In genomic region chr2:75627902-75628504, GRCh38 we compare ENCODE assay signal across 8 cellular contexts. TPM values are rescaled to one million over a fixed set of nuclear protein-coding genes. Genes with fewer than 3 reads are reported as not detected.
DNase-seq lines count a peak whose midpoint lies in the region; ATAC-seq and TF ChIP-seq lines count a peak whose summit lies in the region.

No MANE protein-coding gene starts in this region.

- no peak for DNase-seq in GM12864 (ENCODE audit: low read depth)
- DNase-seq in HCT116 (ENCODE audit: low read depth, low spot score): peak; percentile 57
- DNase-seq in NB4 (ENCODE audit: low read depth): peak; percentile 76
- DNase-seq in SKM-1 treated with dmso at 0.1 percent for 144 hours (lab: John Stamatoyannopoulos, UW; ENCODE audit: unreplicated experiment): peak; percentile 65
- DNase-seq in activated naive CD8-positive, alpha-beta T cell treated with anti-CD3 and anti-CD28 coated beads, Interleukin-2, amount 50 U/mL, for 16 hours (ENCODE audit: low read depth, low spot score): peak; percentile 27
- DNase-seq in left ventricle myocardium inferior: peak; percentile 56
- peak; percentile 31 for DNase-seq in retinal pigment epithelial cell (ENCODE audit: low read depth)

- H3K27me3 ChIP-seq in HCT116 (ENCODE audit: insufficient read depth, low read length) (no peaks in the 10 kb centered on the region), left ventricle myocardium inferior (ENCODE audit: low read depth) (peaks cover 5% of the 10 kb centered on the region)

- H4K20me1 ChIP-seq in HCT116 (ENCODE audit: insufficient read depth): no peaks in the 10 kb centered on the region

- RAD21 ChIA-PET in HCT116 (lab: Charles Lee; ENCODE audit: low non-redundant PET in 1 of 2, low total read pairs in 2 of 2, uncharacterized antibody in 2 of 2, unreplicated experiment in 2 of 2): interaction anchor here (0.7 kb wide), 2 partner anchors 162 to 530 kb away, joined by 3 to 4 read pairs; no protein-coding TSS in a partner anchor

- peak; percentile 97 for TF ChIP-seq CTCF in GM12864 (IDR thresholded peaks at IDR 0.05; ENCODE audit: low read depth, low read length, missing control alignments)
- TF ChIP-seq CTCF in HCT116 (IDR thresholded peaks at IDR 0.05 in 2 of 3, conservative IDR thresholded peaks at IDR 0.05 in 1 of 3; ENCODE audit: borderline replicate concordance in 1 of 3, insufficient read depth in 1 of 3, low read depth in 2 of 3, low read length in 2 of 3): peak; percentile 60 to 97 (median 96); a peak in 5 of 6 replicates
- TF ChIP-seq CTCF in NB4 (IDR thresholded peaks at IDR 0.05; ENCODE audit: low read depth, low read length): peak; percentile 96
- TF ChIP-seq CTCF in left ventricle myocardium inferior (IDR thresholded peaks at IDR 0.05; ENCODE audit: borderline replicate concordance): peak; percentile 92
- peak; percentile 98 for TF ChIP-seq CTCF in retinal pigment epithelial cell (conservative IDR thresholded peaks at IDR 0.05; ENCODE audit: low read depth, low read length)

- no peaks in the 10 kb centered on the region for H3K79me2 ChIP-seq in HCT116 (ENCODE audit: insufficient read depth, low read length)

- no peak for TF ChIP-seq POLR2A in HCT116 (IDR thresholded peaks at IDR 0.05; ENCODE audit: borderline replicate concordance, extremely low read depth, insufficient read depth, insufficient read length)
- no peak for TF ChIP-seq POLR2A in NB4 (IDR thresholded peaks at IDR 0.05; ENCODE audit: extremely low read depth, insufficient read length)

- POLR2A ChIA-PET in HCT116 (lab: Charles Lee): no interaction called here

- intact Hi-C loops in HCT116 (cut with micrococcal nuclease) (loop anchor here (1.0 kb wide), 1 partner anchor 164 kb away; no protein-coding TSS in a partner anchor), left ventricle myocardium inferior (cut with micrococcal nuclease) (no loop called here)

- H3K27ac ChIP-seq in HCT116 (ENCODE audit: low read depth, low read length): no peak overlapping the region
- no peak overlapping the region for H3K27ac ChIP-seq in left ventricle myocardium inferior (replicated peaks)

- CTCF ChIA-PET in HCT116 (lab: Charles Lee): interaction anchor here (0.6 to 1.7 kb wide), 17 partner anchors 9 to 709 kb away, joined by 3 to 23 read pairs (median 4); partner anchors contain the start of genes GCFC2 and MRPL19

- no peaks in the 10 kb centered on the region for H3K9me2 ChIP-seq in HCT116 (ENCODE audit: insufficient read depth)

- no peaks in the 10 kb centered on the region for H3K9me3 ChIP-seq in HCT116 (ENCODE audit: control insufficient read depth in 1 of 2, insufficient read depth in 1 of 2, low read depth in 1 of 2, low read length in 2 of 2)
- no peaks in the 10 kb centered on the region for H3K9me3 ChIP-seq in left ventricle myocardium inferior (replicated peaks)

- no TSS peak for BruUV-seq in HCT116 (replicated peaks; lab: Mats Ljungman, UMichigan)

- H3K9ac ChIP-seq in HCT116 (ENCODE audit: low read length): no peak overlapping the region

- H3K4me3 ChIP-seq in GM12864 (ENCODE audit: low read depth, low read length): no peak overlapping the region
- H3K4me3 ChIP-seq in HCT116 (replicated peaks in 1 of 2; ENCODE audit: low read depth in 1 of 2, low read length in 2 of 2): no peak overlapping the region
- no peak overlapping the region for H3K4me3 ChIP-seq in NB4 (ENCODE audit: low read depth, low read length)
- H3K4me3 ChIP-seq in left ventricle myocardium inferior: no peak overlapping the region
- H3K4me3 ChIP-seq in retinal pigment epithelial cell (ENCODE audit: low read length): no peak overlapping the region

- H3K4me2 ChIP-seq in HCT116 (ENCODE audit: low read length): no peak overlapping the region

- H3K36me3 ChIP-seq in HCT116 (ENCODE audit: control insufficient read depth in 1 of 2, insufficient read depth in 2 of 2, low read length in 2 of 2): no peaks in the 10 kb centered on the region
- H3K36me3 ChIP-seq in left ventricle myocardium inferior: no peaks in the 10 kb centered on the region

- H2AFZ ChIP-seq in HCT116 (ENCODE audit: low read depth, low read length, poor library complexity, severe bottlenecking): no peak overlapping the region

- peak; percentile 97 for ATAC-seq in HCT116
- ATAC-seq in HG03135 (IDR thresholded peaks at IDR 0.05; ENCODE audit: unreplicated experiment): no peak

- H3K4me1 ChIP-seq in HCT116 (ENCODE audit: control insufficient read depth in 1 of 2, insufficient read depth in 2 of 2, low read length in 2 of 2): no peaks in the 10 kb centered on the region
- H3K4me1 ChIP-seq in left ventricle myocardium inferior: peaks cover 12% of the 10 kb centered on the region

- TF ChIP-seq RAD21 in HCT116 (IDR thresholded peaks at IDR 0.05; ENCODE audit: low read depth): peak; percentile 74

TF ChIP-seq in HCT116, 20 proteins besides CTCF, POLR2A, EP300 and RAD21:
- TF ChIP-seq CBX3 (IDR thresholded peaks at IDR 0.05; ENCODE audit: low read depth) (peak; percentile 41; the same call in 1 of the 2 replicates), POLR2AphosphoS5 (IDR thresholded peaks at IDR 0.05; ENCODE audit: low read depth, low read length) (no peak), ZFX (IDR thresholded peaks at IDR 0.05) (no peak), ZNF274 (IDR thresholded peaks at IDR 0.05; ENCODE audit: low read depth, low read length) (no peak)
TF ChIP-seq in HCT116: peak in this region for 1.

RNA-seq across cellular contexts. Expression of gene MRPL19, which starts 18.6 kb away (rescaled TPM):
- total RNA-seq in HCT116 (2021; ENCODE audit: unreplicated experiment) (65.3 TPM), left ventricle myocardium inferior (57.0 TPM)
- polyA plus RNA-seq in HCT116 (2012): 19.1 and 25.7 TPM in 2 replicates
